23 cellular contexts compared by ENCODE assay signal in the genomic region with DNA sequence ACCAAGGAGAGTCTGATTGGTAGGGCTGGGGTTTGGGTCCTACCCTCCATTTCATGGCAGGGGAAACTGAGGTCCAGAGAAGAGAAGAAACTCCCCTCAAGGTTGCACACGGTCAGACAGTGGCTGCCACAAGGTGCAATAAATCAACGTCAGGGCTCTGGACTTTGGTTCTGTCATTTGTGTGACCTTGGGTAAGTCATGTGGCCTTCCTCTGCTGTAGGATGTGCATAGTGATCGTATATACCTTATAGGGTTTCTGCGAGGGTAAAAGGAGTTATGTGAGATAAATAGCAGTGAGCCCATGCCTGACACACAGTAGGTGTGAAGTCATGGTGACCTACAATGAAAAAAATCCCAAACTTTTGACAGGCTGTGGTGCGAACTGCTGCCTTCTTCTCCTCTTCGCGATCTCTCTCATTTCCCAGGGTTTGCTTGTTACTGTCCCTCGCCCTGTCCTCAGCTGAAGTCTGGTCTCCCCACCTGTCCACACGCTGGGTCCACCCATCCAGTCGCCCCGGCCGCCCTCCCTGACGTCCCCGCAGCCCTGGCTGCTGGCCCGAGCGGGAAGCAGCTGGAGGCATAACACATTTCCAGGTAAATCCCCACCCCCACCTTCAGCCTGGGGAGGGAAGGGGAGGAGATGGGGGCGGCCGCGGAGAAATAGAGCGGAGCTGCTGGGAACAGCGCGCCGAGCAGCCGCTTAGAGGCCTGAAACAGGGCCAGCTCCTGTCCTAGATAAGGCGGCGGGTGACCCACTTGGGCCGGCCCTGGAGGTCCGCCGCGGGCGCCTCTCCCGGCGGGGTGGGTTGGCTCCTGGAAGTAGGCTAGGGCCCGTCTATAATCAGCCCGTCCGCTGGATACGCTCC. TPM values are rescaled to one million over a fixed set of nuclear protein-coding genes. Genes with fewer than 3 reads are reported as not detected.
DNase-seq lines count a peak whose midpoint lies in the region; ATAC-seq, FAIRE-seq and TF ChIP-seq lines count a peak whose summit lies in the region.
"Had no signal": no experiment of that assay in that cellular context is flagged by ENCODE, and none has a peak within 500 bp of the region (broad histone marks: within the 10 kb centered on the region; RNA-seq: fewer than 3 reads in every experiment).

No MANE protein-coding gene starts in this region.

- TF ChIP-seq POLR2A in GM12878 (IDR thresholded peaks at IDR 0.05; ENCODE audit: low read depth, low read length): no peak
- no peak for TF ChIP-seq POLR2A in stomach (IDR thresholded peaks at IDR 0.05)

- intact Hi-C loops in Right ventricle myocardium superior (cut with DNase I): loop anchor here (10.0 kb wide), 1 partner anchor 117 kb away; no protein-coding TSS in a partner anchor
- intact Hi-C loops in cardiac septum (cut with DNase I): loop anchor here (1.0 to 5.0 kb wide), 2 partner anchors 105 to 115 kb away; no protein-coding TSS in a partner anchor
- intact Hi-C loops in GM12878 (cut with micrococcal nuclease; ENCODE audit: unreplicated experiment): no loop called here
- intact Hi-C loops in stomach (cut with DNase I; ENCODE audit: low total_unique reads): no loop called here
- intact Hi-C loops in tibial artery (cut with DNase I; ENCODE audit: low total_unique reads): loop anchor here (5.0 to 10.0 kb wide), 2 partner anchors 170 to 257 kb away; a partner anchor contains a TSS

- RAD21 ChIA-PET in GM12878 (lab: Charles Lee; ENCODE audit: unreplicated experiment): no interaction called here

- TF ChIP-seq EP300 in GM12878 (IDR thresholded peaks at IDR 0.05; ENCODE audit: borderline replicate concordance in 1 of 2, control insufficient read depth in 1 of 2, low read depth in 2 of 2, low read length in 2 of 2) (no peak), stomach (IDR thresholded peaks at IDR 0.05) (no peak)

- no peaks in the 10 kb centered on the region for H3K9me3 ChIP-seq in GM12878 (replicated peaks; ENCODE audit: control insufficient read depth, insufficient read depth, low read length)
- H3K9me3 ChIP-seq in iPS-18c (ENCODE audit: control insufficient read depth, insufficient read depth, low read length): no peaks in the 10 kb centered on the region
- H3K9me3 ChIP-seq in stomach: no peaks in the 10 kb centered on the region
- H3K9me3 ChIP-seq in tibial artery: no peaks in the 10 kb centered on the region
- H3K9me3 ChIP-seq: BLaER1, HAP-1, left lung, SJCRH30, uterus had no signal

- no peak overlapping the region for H3K9ac ChIP-seq in GM12878 (ENCODE audit: control insufficient read depth, insufficient read depth, low read length)
- H3K9ac ChIP-seq: BLaER1 had no signal

- H3K27me3 ChIP-seq in GM12878 (replicated peaks in 1 of 2; ENCODE audit: control insufficient read depth in 2 of 2, insufficient read depth in 2 of 2, low read length in 1 of 2) (peaks cover 0 to 9% of the 10 kb centered on the region in 2 experiments; a peak in 3 of 4 replicates), stomach (peaks cover 0 to 74% (median 9%) of the 10 kb centered on the region in 3 donors), tibial artery (peaks cover 5 to 83% of the 10 kb centered on the region in 2 donors)

- no peak for TF ChIP-seq CTCF in GM12878 (IDR thresholded peaks at IDR 0.05 in 2 of 3, conservative IDR thresholded peaks at IDR 0.05 in 1 of 3; ENCODE audit: control insufficient read depth in 2 of 3, extremely low read depth in 1 of 3, insufficient read depth in 1 of 3, low read depth in 3 of 3, low read length in 3 of 3)
- no peak for TF ChIP-seq CTCF in stomach (IDR thresholded peaks at IDR 0.05)
- no peak for TF ChIP-seq CTCF in tibial artery (IDR thresholded peaks at IDR 0.05)

- TF ChIP-seq RAD21 in GM12878 (IDR thresholded peaks at IDR 0.05; ENCODE audit: insufficient read depth, low read depth, low read length): no peak

- peak; percentile 59 for DNase-seq in Right ventricle myocardium superior
- DNase-seq in cardiac septum (ENCODE audit: low spot score): no peak
- DNase-seq in GM12878 (ENCODE audit: low read depth, low spot score): no peak
- DNase-seq in stomach: peak; percentile 64
- no peak for DNase-seq in HT-29 (ENCODE audit: low spot score)
- DNase-seq in tibial artery: no peak
- DNase-seq: activated CD4-positive, alpha-beta T cell treated with anti-CD3 and anti-CD28 coated beads for 48 hours; activated naive CD8-positive, alpha-beta T cell treated with anti-CD3 and anti-CD28 coated beads for 36 hours; effector memory CD4-positive, alpha-beta T cell; MV-4-11; NCI-H1694 treated with DMSO at 0.1 percent for 48 hours; NCI-H345; NCI-H774; PC-9; SJCRH30; uterus had no signal

- FAIRE-seq in GM12878 (lab: Jason Lieb, UNC): no peak

- POLR2A ChIA-PET in GM12878 (lab: Charles Lee): no interaction called here

- H3K4me3 ChIP-seq in GM12878: no peak overlapping the region
- peak overlapping the region; percentile 17 for H3K4me3 ChIP-seq in iPS-18c (ENCODE audit: insufficient read depth, low read depth, low read length)
- H3K4me3 ChIP-seq in stomach: peak overlapping the region in 1 of 4 donors; percentile 4
- no peak overlapping the region for H3K4me3 ChIP-seq in tibial artery
- H3K4me3 ChIP-seq: BLaER1, HAP-1, left lung, PC-9, SJCRH30, uterus had no signal

- H4K20me1 ChIP-seq in GM12878 (ENCODE audit: control insufficient read depth, insufficient read depth): no peaks in the 10 kb centered on the region

- H3K4me2 ChIP-seq in GM12878 (ENCODE audit: control insufficient read depth, insufficient read depth): no peak overlapping the region
- H3K4me2 ChIP-seq: BLaER1, PC-9 had no signal

- H3K36me3 ChIP-seq in GM12878 (ENCODE audit: control insufficient read depth in 2 of 2, insufficient read depth in 2 of 2, low read length in 1 of 2): no peaks in the 10 kb centered on the region
- H3K36me3 ChIP-seq in stomach: no peaks in the 10 kb centered on the region
- no peaks in the 10 kb centered on the region for H3K36me3 ChIP-seq in tibial artery
- H3K36me3 ChIP-seq: BLaER1, HAP-1, left lung, SJCRH30, uterus had no signal

- CTCF ChIA-PET in GM12878 (lab: Yijun Ruan, JAX): interaction anchor here (1.1 kb wide), 1 partner anchor 138 kb away, joined by 3 read pairs; a partner anchor contains a TSS

- SMC1A ChIA-PET in GM12878 (lab: Charles Lee; ENCODE audit: uncharacterized antibody, unreplicated experiment): no interaction called here

- peaks cover 6% of the 10 kb centered on the region for H3K4me1 ChIP-seq in GM12878 (ENCODE audit: control insufficient read depth, insufficient read depth, low read length)
- H3K4me1 ChIP-seq in stomach: peaks cover 28 to 55% (median 49%) of the 10 kb centered on the region in 4 donors
- H3K4me1 ChIP-seq in tibial artery: peaks cover 0 to 19% (median 15%) of the 10 kb centered on the region in 4 donors
- H3K4me1 ChIP-seq: uterus had no signal

- 23% methylated on average over 37 of the region's 37 CpGs for WGBS in GM12878 (ENCODE audit: insufficient coverage, insufficient replicate concordance, low lambda C conversion rate, missing lambda C conversion rate)
- 12 to 22% (median 17%) methylated on average over 27 to 37 of the region's 37 CpGs for WGBS in stomach, 5 donors

- in situ Hi-C loops in GM12878 (cut with MboI): no loop called here

- H2AFZ ChIP-seq in GM12878 (ENCODE audit: control insufficient read depth, low read depth, low read length): no peak overlapping the region
- H2AFZ ChIP-seq: PC-9 had no signal

- no TSS peak for BruUV-seq in GM12878 (replicated peaks; lab: Mats Ljungman, UMichigan)

- no peaks in the 10 kb centered on the region for H3K79me2 ChIP-seq in GM12878 (ENCODE audit: control insufficient read depth, insufficient read depth, low read length)

- H3K27ac ChIP-seq in GM12878 (ENCODE audit: control insufficient read depth, insufficient read depth) (no peak overlapping the region), stomach (peak overlapping the region in 3 of 5 donors; percentile 18 to 66 (median 47)), tibial artery (no peak overlapping the region)
- H3K27ac ChIP-seq: BLaER1, left lung, PC-9, SJCRH30, uterus had no signal

- ATAC-seq in Right ventricle myocardium superior (ENCODE audit: poor library complexity): peak; percentile 23
- ATAC-seq in GM12878: no peak
- no peak for ATAC-seq in HG03442 (IDR thresholded peaks at IDR 0.05; ENCODE audit: unreplicated experiment)
- ATAC-seq: activated T-helper 17 cell treated with anti-CD3 and anti-CD28 coated beads, Interleukin-2, amount 50 U/mL, for 72 hours; left lung; natural killer cell treated with Interleukin-12 subunit alpha and Interleukin-12 subunit beta and Interleukin-15 and Interleukin-18, amount 100 ng/mL, for 72 hours had no signal

TF ChIP-seq in GM12878, 131 proteins besides CTCF, POLR2A, EP300 and RAD21 (continues in another document):
- no peak for TF ChIP-seq SMC3 (IDR thresholded peaks at IDR 0.05; ENCODE audit: borderline replicate concordance, low read length)

RNA-seq across cellular contexts. Expression of a gene that starts 1.8 kb away (rescaled TPM):
- total RNA-seq in Right ventricle myocardium superior (25.0 TPM), cardiac septum (7.8 TPM), GM12878 (2014; rRNA removed) (0.05 and 0.28 TPM in 2 replicates), GM12878 (2014; rRNA removed; fragmentation: Illumina TruSeq; extraction: Trizol) (0.09 TPM in 1 of 2 replicates, not detected in the other), GM12878 (2021) (0.37 and 0.49 TPM in 2 replicates), stomach (10 to 100 TPM in 1 of 5 donors, 1 to 10 TPM in 4; 1.7 to 19.7 (median 5.4) TPM)
- 0.32 TPM in 1 of 2 replicates, not detected in the other for total RNA-seq in GM12878 (2013; cell fraction: nucleolus; rRNA removed)
- not detected for polyA plus RNA-seq in GM12878 (2011; ENCODE audit: low read depth)
- polyA plus RNA-seq in GM12878 (2011; rRNA removed) (0.06 and 0.14 TPM in 2 replicates), GM12878 (2014; fragmentation: Illumina TruSeq; extraction: Trizol) (0.06 TPM in 1 of 2 replicates, not detected in the other), GM12878 (2014; fragmentation: Nextera tagmentation; extraction: Ambion mirVana) (under 1 TPM in 1 of 2 experiments, not detected in 1; 0.04 TPM), GM12878 (2014; rRNA removed) (0.04 and 0.38 TPM in 2 replicates), GM12878 (2016; fragmentation: Nextera tagmentation; extraction: Ambion mirVana) (not detected), stomach (1 to 10 TPM; 3.1 to 5.4 (median 3.7) TPM)
- polyA plus RNA-seq in GM12878 (2011; cell fraction: cytosol; rRNA removed): 0.16 and 0.17 TPM in 2 replicates
- polyA plus RNA-seq in GM12878 (2011; cell fraction: nucleus; rRNA removed): 0.12 and 0.22 TPM in 2 replicates
- polyA plus RNA-seq in GM12878 (2012): 0.09 and 0.13 TPM in 2 replicates
- 0.10 TPM in 1 of 2 replicates, not detected in the other for polyA minus RNA-seq in GM12878 (2011; rRNA and poly(A)+ RNA removed)
- polyA minus RNA-seq in GM12878 (2011; cell fraction: cytosol; rRNA and poly(A)+ RNA removed): 1.0 TPM in 1 of 2 replicates, not detected in the other
- 0.12 and 0.38 TPM in 2 replicates for polyA minus RNA-seq in GM12878 (2011; cell fraction: nucleus; rRNA and poly(A)+ RNA removed)
- total RNA-seq in HT-29 (2014; rRNA removed; shearing (Covaris generic)): 4.8 and 5.1 TPM in 2 replicates

Comparison
In these comparisons a context has a peak if more than half of its experiments do, and no peak if none do; other contexts are left out.
1. DNase-seq: peak in Right ventricle myocardium superior (single experiment) and stomach (single experiment); none in cardiac septum (single experiment), GM12878 (single experiment), HT-29 (single experiment) and tibial artery (0 of 2).
2. H3K27ac ChIP-seq: peak in stomach (3 of 5); none in GM12878 (single experiment) and tibial artery (0 of 2).
3. intact Hi-C loops: an anchor here in Right ventricle myocardium superior (10.0 kb wide), cardiac septum (1.0 to 5.0 kb wide) and tibial artery (5.0 to 10.0 kb wide); none called in GM12878 and stomach.